Comparison of ENCODE assay signal across 18 cellular contexts in genomic region chr13:98827449-98827848, GRCh38.
DNase-seq lines count a peak whose midpoint lies in the region; ATAC-seq, FAIRE-seq and TF ChIP-seq lines count a peak whose summit lies in the region.
"Had no signal": no experiment of that assay in that cellular context is flagged by ENCODE, and none has a peak within 500 bp of the region (broad histone marks: within the 10 kb centered on the region; RNA-seq: fewer than 3 reads in every experiment).

No MANE protein-coding gene starts in this region.

- no peak for TF ChIP-seq POLR2A in HepG2 (IDR thresholded peaks at IDR 0.05; ENCODE audit: insufficient read depth in 1 of 2, low read depth in 2 of 2, low read length in 2 of 2)
- no peak for TF ChIP-seq POLR2A in spleen (IDR thresholded peaks at IDR 0.05)

- CTCF ChIA-PET in HepG2 (lab: Yijun Ruan, JAX; ENCODE audit: low intra/inter-chr PET ratio, low total read pairs): no interaction called here

- no peaks in the 10 kb centered on the region for H3K27me3 Mint-ChIP-seq in glutamatergic neuron (ENCODE audit: unreplicated experiment)
- no peaks in the 10 kb centered on the region for H3K27me3 Mint-ChIP-seq in progenitor cell of endocrine pancreas
- H3K27me3 Mint-ChIP-seq: B cell; CD4-positive, CD25-positive, alpha-beta regulatory T cell had no signal

- H3K4me3 ChIP-seq in WERI-Rb-1 (ENCODE audit: low read depth, low read length) (no peak overlapping the region), HepG2 (replicated peaks in 1 of 3; ENCODE audit: insufficient read depth in 1 of 3, low read depth in 2 of 3, low read length in 3 of 3) (no peak overlapping the region), spleen (no peak overlapping the region)

- WGBS in HepG2 (ENCODE audit: low lambda C conversion rate): 83% methylated on average over 10 of the region's 14 CpGs
- 80 to 87% (median 80%) methylated on average over 14 of the region's 14 CpGs for WGBS in spleen, 5 donors

- TF ChIP-seq EP300 in HepG2 (IDR thresholded peaks at IDR 0.05; ENCODE audit: low read depth in 2 of 2, low read length in 2 of 2) (no peak), HepG2 (CRISPR knock-in tag; IDR thresholded peaks at IDR 0.05; ENCODE audit: borderline replicate concordance) (no peak)

- H3K27ac ChIP-seq in WERI-Rb-1: no peak overlapping the region
- H3K27ac ChIP-seq in HepG2 (ENCODE audit: extremely low read length, insufficient read depth, low read length): no peak overlapping the region
- H3K27ac ChIP-seq in spleen: no peak overlapping the region

- H3K4me1 Mint-ChIP-seq in glutamatergic neuron (ENCODE audit: low read depth, unreplicated experiment) (peaks cover 12% of the 10 kb centered on the region), progenitor cell of endocrine pancreas (ENCODE audit: low read depth) (peaks cover under 1% of the 10 kb centered on the region)

- H3K4me1 ChIP-seq in HepG2 (ENCODE audit: insufficient read depth, low read length) (peaks cover 2% of the 10 kb centered on the region), spleen (no peaks in the 10 kb centered on the region)

- no peak overlapping the region for H2AFZ ChIP-seq in HepG2 (ENCODE audit: low read length)

- POLR2A ChIA-PET in HepG2 (lab: Yijun Ruan, JAX): no interaction called here

- intact Hi-C loops in HepG2 (cut with micrococcal nuclease; ENCODE audit: unreplicated experiment) (no loop called here), spleen (cut with DNase I; ENCODE audit: low total_unique reads) (no loop called here)

- no peak for TF ChIP-seq RAD21 in HepG2 (CRISPR knock-in tag; IDR thresholded peaks at IDR 0.05)

- H3K36me3 ChIP-seq in WERI-Rb-1 (peaks cover 58% of the 10 kb centered on the region), HepG2 (replicated peaks in 1 of 2; ENCODE audit: control insufficient read depth in 1 of 2, insufficient read depth in 2 of 2, low read length in 2 of 2) (no peaks in the 10 kb centered on the region), spleen (peaks cover 0 to 99% (median 32%) of the 10 kb centered on the region in 6 donors)

- peak; percentile 41; the same call in 2 of the 3 replicates for ATAC-seq in HepG2
- no peak for ATAC-seq in GM21367 (IDR thresholded peaks at IDR 0.05; ENCODE audit: unreplicated experiment)

- in situ Hi-C loops in HepG2 (cut with HindIII; ENCODE audit: extremely low pct_ligation_motif_present, low pct_unique_long_range_greater_than_20kb): no loop called here

- H3K27ac Mint-ChIP-seq in glutamatergic neuron (ENCODE audit: unreplicated experiment) (no peak overlapping the region), progenitor cell of endocrine pancreas (no peak overlapping the region)
- H3K27ac Mint-ChIP-seq: B cell had no signal

- no peaks in the 10 kb centered on the region for H3K9me3 ChIP-seq in WERI-Rb-1 (ENCODE audit: severe bottlenecking)
- no peaks in the 10 kb centered on the region for H3K9me3 ChIP-seq in HepG2 (ENCODE audit: low read length)
- no peaks in the 10 kb centered on the region for H3K9me3 ChIP-seq in spleen
- H3K9me3 ChIP-seq: Caco-2, SK-N-SH had no signal

- H3K9me3 Mint-ChIP-seq in glutamatergic neuron (ENCODE audit: unreplicated experiment) (peaks cover 1% of the 10 kb centered on the region), progenitor cell of endocrine pancreas (ENCODE audit: low read depth) (no peaks in the 10 kb centered on the region)
- H3K9me3 Mint-ChIP-seq: CD4-positive, CD25-positive, alpha-beta regulatory T cell had no signal

- no peak for FAIRE-seq in HepG2 (lab: Jason Lieb, UNC)

- H3K4me3 Mint-ChIP-seq in glutamatergic neuron (ENCODE audit: unreplicated experiment) (no peak overlapping the region), progenitor cell of endocrine pancreas (ENCODE audit: low read depth) (no peak overlapping the region)
- H3K4me3 Mint-ChIP-seq: B cell; CD4-positive, CD25-positive, alpha-beta regulatory T cell had no signal

- no peak overlapping the region for H3K4me2 ChIP-seq in HepG2 (ENCODE audit: low read depth, low read length)
- H3K4me2 ChIP-seq: SK-N-SH had no signal

- no peaks in the 10 kb centered on the region for H4K20me1 ChIP-seq in HepG2 (ENCODE audit: insufficient read depth, low read length)

- TF ChIP-seq CTCF in WERI-Rb-1 (IDR thresholded peaks at IDR 0.05; ENCODE audit: low read depth, low read length) (peak; percentile 45), glutamatergic neuron (IDR thresholded peaks at IDR 0.05; ENCODE audit: partially characterized antibody, unreplicated experiment) (no peak), HepG2 (CRISPR knock-in tag; IDR thresholded peaks at IDR 0.05) (0 out of 2 replicates have a peak, but pooled peaks have one; percentile 12), progenitor cell of endocrine pancreas (IDR thresholded peaks at IDR 0.05; ENCODE audit: unreplicated experiment) (peak; percentile 37), spleen (IDR thresholded peaks at IDR 0.05 in 8 of 11, conservative IDR thresholded peaks at IDR 0.05 in 3 of 11) (no peak)

- no peak overlapping the region for H3K9ac ChIP-seq in HepG2 (ENCODE audit: insufficient read depth, low read depth, low read length)
- H3K9ac ChIP-seq: SK-N-SH had no signal

- H3K36me3 Mint-ChIP-seq in glutamatergic neuron (ENCODE audit: unreplicated experiment): no peaks in the 10 kb centered on the region
- no peaks in the 10 kb centered on the region for H3K36me3 Mint-ChIP-seq in progenitor cell of endocrine pancreas (ENCODE audit: insufficient read depth)

- no peak for DNase-seq in WERI-Rb-1
- DNase-seq in glutamatergic neuron: peak; percentile 43
- no peak for DNase-seq in HepG2 (ENCODE audit: low spot score)
- DNase-seq in progenitor cell of endocrine pancreas (ENCODE audit: low spot score, unreplicated experiment): no peak
- no peak for DNase-seq in spleen
- DNase-seq in SW480 (ENCODE audit: low spot score): no peak
- DNase-seq: Caco-2; CD4-positive, CD25-positive, alpha-beta regulatory T cell; EL; KG1; NCI-H1436 treated with DMSO at 0.1 percent for 48 hours; NCI-H2081; NCI-H226; NCI-H526; SHP77; SK-N-SH had no signal

- no peaks in the 10 kb centered on the region for H3K27me3 ChIP-seq in WERI-Rb-1 (ENCODE audit: insufficient read depth, low read depth, severe bottlenecking)
- H3K27me3 ChIP-seq in HepG2 (ENCODE audit: control insufficient read depth in 1 of 2, insufficient read depth in 2 of 2, low read length in 2 of 2): no peaks in the 10 kb centered on the region
- H3K27me3 ChIP-seq in spleen (replicated peaks in 1 of 7): no peaks in the 10 kb centered on the region

- no TSS peak for BruUV-seq in HepG2 (replicated peaks; lab: Mats Ljungman, UMichigan)

- H3K79me2 ChIP-seq in HepG2 (ENCODE audit: insufficient read depth, low read length): no peaks in the 10 kb centered on the region

TF ChIP-seq in HepG2, 621 proteins besides CTCF, POLR2A, EP300 and RAD21:
- TF ChIP-seq MNT (IDR thresholded peaks at IDR 0.05): peak; percentile 28; the same call in 1 of the 2 replicates
- no peak for TF ChIP-seq ZNF710 (CRISPR knock-in tag; IDR thresholded peaks at IDR 0.05; ENCODE audit: borderline replicate concordance)

Comparison
In these comparisons a context has a peak if more than half of its experiments do, and no peak if none do; other contexts are left out.
1. CTCF ChIP-seq: peak in WERI-Rb-1 (single experiment), HepG2 (single experiment) and progenitor cell of endocrine pancreas (single experiment); none in glutamatergic neuron (single experiment) and spleen (0 of 11).